8 cellular contexts compared by ENCODE assay signal in genomic region chr11:72584293-72584921, GRCh38.
DNase-seq lines count a peak whose midpoint lies in the region; ATAC-seq, FAIRE-seq and TF ChIP-seq lines count a peak whose summit lies in the region.

No MANE protein-coding gene starts in this region.

- peak overlapping the region; percentile 60 for H3K27ac Mint-ChIP-seq in activated CD4-positive, alpha-beta memory T cell treated with anti-CD3 and anti-CD28 coated beads, Interleukin-2, amount 10 ng/mL, durations not matched to agents 7 days and 5 days

- TF ChIP-seq CTCF in fibroblast of pulmonary artery (IDR thresholded peaks at IDR 0.05; ENCODE audit: low read length, missing control alignments) (no peak), pancreas (IDR thresholded peaks at IDR 0.05) (no peak)

- H3K4me1 Mint-ChIP-seq in activated CD4-positive, alpha-beta memory T cell treated with anti-CD3 and anti-CD28 coated beads, Interleukin-2, amount 10 ng/mL, durations not matched to agents 7 days and 5 days: peaks cover 38% of the 10 kb centered on the region

- H3K9me3 Mint-ChIP-seq in activated CD4-positive, alpha-beta memory T cell treated with anti-CD3 and anti-CD28 coated beads, Interleukin-2, amount 10 ng/mL, durations not matched to agents 7 days and 5 days: no peaks in the 10 kb centered on the region

- POLR2A ChIA-PET in activated CD4-positive, alpha-beta memory T cell treated with anti-CD3 and anti-CD28 coated beads, Interleukin-2, amount 10 ng/mL, durations not matched to agents 7 days and 5 days (lab: Charles Lee): interaction anchor here (1.0 kb wide), 1 partner anchor 229 kb away, joined by 3 read pairs; no protein-coding TSS in a partner anchor

- H3K27me3 ChIP-seq in pancreas (no peaks in the 10 kb centered on the region), aorta (ENCODE audit: control insufficient read depth in 1 of 2, insufficient read depth in 2 of 2, low read length in 1 of 2) (no peaks in the 10 kb centered on the region)

- H3K4me3 ChIP-seq in fibroblast of pulmonary artery (replicated peaks; ENCODE audit: low read depth, low read length) (peak overlapping the region; percentile 10), pancreas (peak overlapping the region in 1 of 4 donors; percentile 20), aorta (ENCODE audit: low read length in 2 of 2) (no peak overlapping the region)

- no peak overlapping the region for H3K27ac ChIP-seq in pancreas
- H3K27ac ChIP-seq in aorta (ENCODE audit: low read depth in 1 of 2, low read length in 2 of 2): no peak overlapping the region

- H3K36me3 Mint-ChIP-seq in activated CD4-positive, alpha-beta memory T cell treated with anti-CD3 and anti-CD28 coated beads, Interleukin-2, amount 10 ng/mL, durations not matched to agents 7 days and 5 days (ENCODE audit: low read depth): no peaks in the 10 kb centered on the region

- no peak for FAIRE-seq in pancreas (lab: Jason Lieb, UNC)

- peaks cover 33% of the 10 kb centered on the region for H3K27me3 Mint-ChIP-seq in activated CD4-positive, alpha-beta memory T cell treated with anti-CD3 and anti-CD28 coated beads, Interleukin-2, amount 10 ng/mL, durations not matched to agents 7 days and 5 days

- H3K4me1 ChIP-seq in pancreas (peaks cover 0 to 5% (median 0%) of the 10 kb centered on the region in 3 donors), aorta (ENCODE audit: control insufficient read depth in 1 of 2, insufficient read depth in 2 of 2, low read length in 2 of 2) (no peaks in the 10 kb centered on the region)

- CTCF ChIA-PET in activated CD4-positive, alpha-beta memory T cell treated with anti-CD3 and anti-CD28 coated beads, Interleukin-2, amount 10 ng/mL, durations not matched to agents 7 days and 5 days (lab: Charles Lee): interaction anchor here (0.7 to 4.0 kb wide), 7 partner anchors 10 to 113 kb away, joined by 3 to 27 read pairs (median 4); no protein-coding TSS in a partner anchor

- DNase-seq in Ammon's horn (ENCODE audit: low spot score): peak; percentile 38
- DNase-seq in activated CD4-positive, alpha-beta memory T cell treated with anti-CD3 and anti-CD28 coated beads, Interleukin-2, amount 10 ng/mL, durations not matched to agents 7 days and 5 days: peak; percentile 72
- peak; percentile 39 for DNase-seq in fibroblast of pulmonary artery (ENCODE audit: low read depth)
- peak in 3 of 6 donors; percentile 49 to 70 (median 62) for DNase-seq in pancreas
- peak; percentile 88 to 93 for DNase-seq in aorta
- no peak for DNase-seq in epidermal melanocyte (ENCODE audit: insufficient read length, low spot score)
- DNase-seq in HK-2 (ENCODE audit: unreplicated experiment): no peak

- peak in 3 of 4 donors; percentile 28 to 60 (median 58) for ATAC-seq in pancreas
- ATAC-seq in aorta (ENCODE audit: low FRiP score): peak; percentile 27
- ATAC-seq in GM21825 (IDR thresholded peaks at IDR 0.05; ENCODE audit: unreplicated experiment): no peak

- 9 to 12% methylated on average over 58 to 59 of the region's 59 CpGs for WGBS in pancreas, 2 donors
- WGBS in aorta, 2 donors: 3 to 5% methylated on average over 48 to 59 of the region's 59 CpGs

- H3K36me3 ChIP-seq in pancreas (no peaks in the 10 kb centered on the region), aorta (ENCODE audit: control insufficient read depth in 1 of 2, insufficient read depth in 2 of 2, low read length in 1 of 2) (no peaks in the 10 kb centered on the region)

- H3K9me3 ChIP-seq in pancreas (no peaks in the 10 kb centered on the region), aorta (ENCODE audit: control insufficient read depth, low read length) (no peaks in the 10 kb centered on the region)

- peak overlapping the region; percentile 77 for H3K4me3 Mint-ChIP-seq in activated CD4-positive, alpha-beta memory T cell treated with anti-CD3 and anti-CD28 coated beads, Interleukin-2, amount 10 ng/mL, durations not matched to agents 7 days and 5 days

- intact Hi-C loops in pancreas (cut with DNase I) (no loop called here), aorta (cut with DNase I) (loop anchor here in 1 of 2 donors (2.0 kb wide), 1 partner anchor 58 kb away; no protein-coding TSS in a partner anchor)

Comparison
In these comparisons a context has a peak if more than half of its experiments do, and no peak if none do; other contexts are left out.
1. DNase-seq: peak in Ammon's horn (single experiment), activated CD4-positive, alpha-beta memory T cell treated with anti-CD3 and anti-CD28 coated beads, Interleukin-2, amount 10 ng/mL, durations not matched to agents 7 days and 5 days (single experiment), fibroblast of pulmonary artery (single experiment) and aorta (2 of 2); none in epidermal melanocyte (single experiment) and HK-2 (single experiment).